ENCODE assay signal across 8 cellular contexts in genomic region chr3:127970966-127971592, GRCh38. TPM values are rescaled to one million over a fixed set of nuclear protein-coding genes. Genes with fewer than 3 reads are reported as not detected.
DNase-seq lines count a peak whose midpoint lies in the region; ATAC-seq and TF ChIP-seq lines count a peak whose summit lies in the region.

No MANE protein-coding gene starts in this region.

- H3K36me3 ChIP-seq in spleen = no peaks in the 10 kb centered on the region

- H3K9me3 ChIP-seq in spleen = peaks cover 0 to 5% (median 0%) of the 10 kb centered on the region in 8 donors

- peaks cover 0 to 4% (median 0%) of the 10 kb centered on the region in 7 donors for H3K27me3 ChIP-seq in spleen (replicated peaks in 1 of 7)

- no peak overlapping the region for H3K4me3 ChIP-seq in HFF-Myc (replicated peaks; ENCODE audit: low read depth, low read length)
- H3K4me3 ChIP-seq in spleen = no peak overlapping the region

- ATAC-seq in HG02973 (IDR thresholded peaks at IDR 0.05; ENCODE audit: unreplicated experiment) (no peak), GM21526 (IDR thresholded peaks at IDR 0.05; ENCODE audit: low FRiP score, unreplicated experiment) (no peak)

- WGBS in spleen, 5 donors = 72 to 89% (median 79%) methylated on average over 4 of the region's 4 CpGs

- H3K27ac ChIP-seq in spleen = no peak overlapping the region

- intact Hi-C loops in spleen (cut with DNase I; ENCODE audit: low total_unique reads) = loop anchor here (5.0 kb wide), 1 partner anchor 319 kb away; no protein-coding TSS in a partner anchor

- TF ChIP-seq POLR2A in spleen (IDR thresholded peaks at IDR 0.05) = no peak

- TF ChIP-seq CTCF in HFF-Myc (IDR thresholded peaks at IDR 0.05; ENCODE audit: low read depth, low read length, missing control alignments) (peak; percentile 75), spleen (IDR thresholded peaks at IDR 0.05 in 8 of 11, conservative IDR thresholded peaks at IDR 0.05 in 3 of 11) (peak in 10 of 11 experiments; percentile 30 to 71 (median 54))

- no peaks in the 10 kb centered on the region for H3K4me1 ChIP-seq in spleen

- DNase-seq in DMS53 (lab: John Stamatoyannopoulos, UW) = peak; percentile 72
- peak; percentile 26 for DNase-seq in HFF-Myc (ENCODE audit: extremely low read depth, low read depth)
- DNase-seq in NCI-H345 treated with DMSO at 0.1 percent for 48 hours (lab: John Stamatoyannopoulos, UW; ENCODE audit: unreplicated experiment) = peak; percentile 17
- DNase-seq in astrocyte of the hippocampus (ENCODE audit: low read depth, low spot score) = peak; percentile 71
- DNase-seq in iPS DF 19.7 (ENCODE audit: low read depth, low spot score) = peak; percentile 30
- no peak for DNase-seq in spleen

RNA-seq across cellular contexts. Expression of gene KBTBD12, which starts 56.0 kb away (rescaled TPM):
- under 1 TPM in 4 of 7 donors, not detected in 3; 0.06 to 0.51 (median 0.17) TPM for total RNA-seq in spleen
- under 1 TPM in 2 of 3 donors, not detected in 1; 0.03 to 0.05 TPM for polyA plus RNA-seq in spleen
